ENCODE assay signal across 21 cellular contexts in genomic region chr11:2713721-2714462, GRCh38.
"Had no signal": no experiment of that assay in that cellular context is flagged by ENCODE, and none has a peak within 500 bp of the region (broad histone marks: within the 10 kb centered on the region; RNA-seq: fewer than 3 reads in every experiment).

No MANE protein-coding gene starts in this region.

- H3K9me3 ChIP-seq: neutrophil, pancreas had no signal

- H3K4me1 Mint-ChIP-seq: activated CD4-positive, alpha-beta memory T cell treated with anti-CD3 and anti-CD28 coated beads, Interleukin-2, amount 10 ng/mL, durations not matched to agents 7 days and 5 days; activated CD8-positive, alpha-beta memory T cell treated with anti-CD3 and anti-CD28 coated beads, Interleukin-2, amount 10 ng/mL, durations not matched to agents 7 days and 5 days; activated naive CD8-positive, alpha-beta T cell treated with anti-CD3 and anti-CD28 coated beads for 36 hours; activated T-helper 17 cell treated with anti-CD3 and anti-CD28 coated beads, Interleukin-2, amount 50 U/mL, for 72 hours; naive thymus-derived CD8-positive, alpha-beta T cell had no signal

- H3K27me3 Mint-ChIP-seq: activated CD4-positive, alpha-beta memory T cell treated with anti-CD3 and anti-CD28 coated beads, Interleukin-2, amount 10 ng/mL, durations not matched to agents 7 days and 5 days; activated naive CD8-positive, alpha-beta T cell treated with anti-CD3 and anti-CD28 coated beads for 36 hours; activated T-helper 17 cell treated with anti-CD3 and anti-CD28 coated beads, Interleukin-2, amount 50 U/mL, for 72 hours; memory B cell; naive thymus-derived CD8-positive, alpha-beta T cell had no signal

- H3K27ac ChIP-seq: dorsolateral prefrontal cortex, neutrophil, pancreas, spleen had no signal

- DNase-seq: activated CD4-positive, alpha-beta memory T cell treated with anti-CD3 and anti-CD28 coated beads, Interleukin-2, amount 10 ng/mL, durations not matched to agents 7 days and 5 days; activated CD4-positive, alpha-beta T cell treated with anti-CD3 and anti-CD28 coated beads for 48 hours; activated CD4-positive, CD25-positive, alpha-beta regulatory T cell; activated CD8-positive, alpha-beta memory T cell treated with anti-CD3 and anti-CD28 coated beads, Interleukin-2, amount 10 ng/mL, durations not matched to agents 7 days and 5 days; activated naive CD4-positive, alpha-beta T cell; activated naive CD8-positive, alpha-beta T cell treated with anti-CD3 and anti-CD28 coated beads for 36 hours; activated T-cell treated with anti-CD3 and anti-CD28 coated beads, Interleukin-2, amount 50 U/mL, for 1 hour; amygdala; central memory CD4-positive, alpha-beta T cell; dorsolateral prefrontal cortex; foreskin melanocyte; naive thymus-derived CD8-positive, alpha-beta T cell; spleen; stimulated activated CD8-positive, alpha-beta memory T cell treated with anti-CD3 and anti-CD28 coated beads, Interleukin-4, amount 100 ng/mL, for 48 hours; stimulated activated naive CD4-positive, alpha-beta T cell; T-helper 1 cell; T-helper 9 cell had no signal

- ATAC-seq: activated CD8-positive, alpha-beta memory T cell treated with anti-CD3 and anti-CD28 coated beads, Interleukin-2, amount 10 ng/mL, durations not matched to agents 7 days and 5 days; activated T-helper 17 cell treated with anti-CD3 and anti-CD28 coated beads, Interleukin-2, amount 50 U/mL, for 72 hours; naive thymus-derived CD8-positive, alpha-beta T cell; pancreas had no signal

- H3K27ac Mint-ChIP-seq: activated CD4-positive, alpha-beta memory T cell treated with anti-CD3 and anti-CD28 coated beads, Interleukin-2, amount 10 ng/mL, durations not matched to agents 7 days and 5 days; activated CD8-positive, alpha-beta memory T cell treated with anti-CD3 and anti-CD28 coated beads, Interleukin-2, amount 10 ng/mL, durations not matched to agents 7 days and 5 days; activated naive CD8-positive, alpha-beta T cell treated with anti-CD3 and anti-CD28 coated beads for 36 hours; activated T-helper 17 cell treated with anti-CD3 and anti-CD28 coated beads, Interleukin-2, amount 50 U/mL, for 72 hours; memory B cell had no signal

- H3K27me3 ChIP-seq: dorsolateral prefrontal cortex, neutrophil, pancreas, spleen had no signal

- H3K9me3 Mint-ChIP-seq: activated CD4-positive, alpha-beta memory T cell treated with anti-CD3 and anti-CD28 coated beads, Interleukin-2, amount 10 ng/mL, durations not matched to agents 7 days and 5 days had no signal

- H3K4me3 Mint-ChIP-seq: activated CD4-positive, alpha-beta memory T cell treated with anti-CD3 and anti-CD28 coated beads, Interleukin-2, amount 10 ng/mL, durations not matched to agents 7 days and 5 days; activated CD8-positive, alpha-beta memory T cell treated with anti-CD3 and anti-CD28 coated beads, Interleukin-2, amount 10 ng/mL, durations not matched to agents 7 days and 5 days; activated naive CD8-positive, alpha-beta T cell treated with anti-CD3 and anti-CD28 coated beads for 36 hours; activated T-helper 17 cell treated with anti-CD3 and anti-CD28 coated beads, Interleukin-2, amount 50 U/mL, for 72 hours; memory B cell; naive thymus-derived CD8-positive, alpha-beta T cell had no signal

- H3K36me3 ChIP-seq: pancreas had no signal

- H3K36me3 Mint-ChIP-seq: activated CD8-positive, alpha-beta memory T cell treated with anti-CD3 and anti-CD28 coated beads, Interleukin-2, amount 10 ng/mL, durations not matched to agents 7 days and 5 days had no signal

- H3K4me1 ChIP-seq: pancreas had no signal

- H3K4me3 ChIP-seq: dorsolateral prefrontal cortex, pancreas, spleen had no signal
